In the genomic region with DNA sequence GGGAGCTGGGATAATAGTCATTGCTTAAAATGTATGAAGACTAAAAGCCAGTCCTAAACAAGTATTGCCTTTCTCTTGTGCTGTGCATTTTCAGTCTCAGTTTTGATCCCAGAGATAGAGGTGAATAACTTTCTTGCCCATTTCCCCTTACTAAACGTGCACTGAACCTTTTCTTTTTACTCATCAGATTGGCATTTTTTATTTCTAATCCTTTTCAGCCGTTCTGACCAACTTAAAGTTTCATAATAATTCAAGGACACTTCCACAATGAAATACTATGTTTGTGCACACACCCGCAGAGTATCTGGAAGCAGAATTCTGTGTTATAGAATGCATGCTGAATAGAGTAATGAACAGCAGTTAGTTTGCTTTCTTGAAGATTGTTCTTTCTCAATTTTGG, we compare ENCODE assay signal across 32 cellular contexts.
"Had no signal": no experiment of that assay in that cellular context is flagged by ENCODE, and none has a peak within 500 bp of the region (broad histone marks: within the 10 kb centered on the region; RNA-seq: fewer than 3 reads in every experiment).

No MANE protein-coding gene starts in this region.

- H3K27ac ChIP-seq: brain microvascular endothelial cell, esophagus squamous epithelium, gastroesophageal sphincter, heart left ventricle had no signal

- FAIRE-seq: astrocyte, bronchial epithelial cell, colon had no signal

- DNase-seq: activated CD4-positive, alpha-beta memory T cell treated with anti-CD3 and anti-CD28 coated beads for 36 hours; activated CD4-positive, alpha-beta T cell treated with anti-CD3 and anti-CD28 coated beads for 36 hours; activated CD4-positive, alpha-beta T cell treated with anti-CD3 and anti-CD28 coated beads, Interleukin-2, amount 10 ng/mL, durations not matched to agents 24 days and 14 days; activated CD4-positive, CD25-positive, alpha-beta regulatory T cell; activated CD4-positive, CD25-positive, alpha-beta regulatory T cell treated with anti-CD3 and anti-CD28 coated beads, Interleukin-2, amount 50 U/mL, for 72 hours; activated CD8-positive, alpha-beta memory T cell treated with anti-CD3 and anti-CD28 coated beads, Interleukin-2, amount 10 ng/mL, durations not matched to agents 7 days and 5 days; activated CD8-positive, alpha-beta memory T cell treated with anti-CD3 and anti-CD28 coated beads, Interleukin-2, amount 50 U/mL, for 4 hours; activated CD8-positive, alpha-beta T cell treated with anti-CD3 and anti-CD28 coated beads, Interleukin-2, amount 10 ng/mL, durations not matched to agents 7 days and 5 days; activated gamma-delta T cell; activated naive CD4-positive, alpha-beta T cell; activated naive CD4-positive, alpha-beta T cell treated with anti-CD3 and anti-CD28 coated beads, Interleukin-2, amount 10 ng/mL, durations not matched to agents 7 days and 5 days; activated naive CD8-positive, alpha-beta T cell treated with anti-CD3 and anti-CD28 coated beads, Interleukin-2, amount 10 ng/mL, durations not matched to agents 7 days and 5 days; activated T-cell treated with anti-CD3 and anti-CD28 coated beads, Interleukin-2, amount 50 U/mL, for 24 hours; activated T-cell treated with anti-CD3 and anti-CD28 coated beads, Interleukin-2, amount 50 U/mL, for 72 hours; amniotic stem cell; anterior cingulate cortex; brain microvascular endothelial cell; cortex of kidney; dermis blood vessel endothelial cell; effector CD4-positive, alpha-beta T cell; effector memory CD8-positive, alpha-beta T cell; esophagus squamous epithelium; foreskin melanocyte; glutamatergic neuron; heart left ventricle; T-helper 1 cell; T-helper 17 cell; T1000 had no signal

- H3K9me3 ChIP-seq: esophagus squamous epithelium, heart left ventricle had no signal

- H3K36me3 ChIP-seq: brain microvascular endothelial cell, esophagus squamous epithelium, gastroesophageal sphincter, heart left ventricle had no signal

- H3K4me1 ChIP-seq: esophagus squamous epithelium, gastroesophageal sphincter, heart left ventricle had no signal

- H3K27me3 ChIP-seq: brain microvascular endothelial cell, esophagus squamous epithelium, gastroesophageal sphincter, heart left ventricle had no signal

- H3K4me3 ChIP-seq: esophagus squamous epithelium, gastroesophageal sphincter, heart left ventricle had no signal
